Comparison of ENCODE assay signal across 8 cellular contexts in genomic region chr2:201414099-201415023, GRCh38. TPM values are rescaled to one million over a fixed set of nuclear protein-coding genes. Genes with fewer than 3 reads are reported as not detected.
DNase-seq lines count a peak whose midpoint lies in the region; ATAC-seq and TF ChIP-seq lines count a peak whose summit lies in the region.

No MANE protein-coding gene starts in this region.

- H3K27ac ChIP-seq in BLaER1 treated with 17β-estradiol and CSF1 and Interleukin-3, amounts not matched to agents 10 nM and 100 nM = peak overlapping the region in 9 of 11 experiments; percentile 11 to 65 (median 45); a peak in 14 of 22 replicates

- H3K4me2 ChIP-seq in BLaER1 treated with 17β-estradiol and CSF1 and Interleukin-3, amounts not matched to agents 10 nM and 100 nM = peak overlapping the region; percentile 58 to 91 (median 76)
- H3K4me2 ChIP-seq in Loucy (ENCODE audit: low read depth, low read length, poor library complexity, severe bottlenecking) = peak overlapping the region; percentile 74

- H3K9me2 ChIP-seq in Loucy (replicated peaks; ENCODE audit: low read depth, low read length) = no peaks in the 10 kb centered on the region

- ATAC-seq in left cardiac atrium = peak; percentile 65 to 89

- peaks cover 10 to 27% (median 22%) of the 10 kb centered on the region in 11 experiments; a peak in 19 of 22 replicates for H3K9me3 ChIP-seq in BLaER1 treated with 17β-estradiol and CSF1 and Interleukin-3, amounts not matched to agents 10 nM and 100 nM (replicated peaks in 1 of 11)
- no peaks in the 10 kb centered on the region for H3K9me3 ChIP-seq in Loucy (ENCODE audit: insufficient read depth, low read depth, low read length)

- no peak for TF ChIP-seq CTCF in GM20000 (IDR thresholded peaks at IDR 0.05; ENCODE audit: extremely low read depth, missing control alignments)
- no peak for TF ChIP-seq CTCF in Loucy (conservative IDR thresholded peaks at IDR 0.05; ENCODE audit: low read length)

- intact Hi-C loops in left cardiac atrium (cut with DNase I) (loop anchor here in 1 of 2 donors (2.0 kb wide), 1 partner anchor 36 kb away; the partner anchor contains the start of genes STRADB and TRAK2), posterior vena cava (cut with DNase I) (no loop called here)

- H3K27me3 ChIP-seq in BLaER1 treated with 17β-estradiol and CSF1 and Interleukin-3, amounts not matched to agents 10 nM and 100 nM = no peaks in the 10 kb centered on the region
- H3K27me3 ChIP-seq in Loucy (ENCODE audit: insufficient read depth, low read length, poor library complexity, severe bottlenecking) = no peaks in the 10 kb centered on the region

- peaks cover 0 to 23% (median 0%) of the 10 kb centered on the region in 11 experiments; a peak in 3 of 22 replicates for H4K20me1 ChIP-seq in BLaER1 treated with 17β-estradiol and CSF1 and Interleukin-3, amounts not matched to agents 10 nM and 100 nM
- H4K20me1 ChIP-seq in Loucy (ENCODE audit: insufficient read depth, low read length, poor library complexity, severe bottlenecking) = no peaks in the 10 kb centered on the region

- H3K4me3 ChIP-seq in BLaER1 treated with 17β-estradiol and CSF1 and Interleukin-3, amounts not matched to agents 10 nM and 100 nM = peak overlapping the region in 5 of 10 experiments; percentile 2 to 44 (median 27); a peak in 7 of 20 replicates
- H3K4me3 ChIP-seq in Loucy (ENCODE audit: low read length, poor library complexity, severe bottlenecking) = peak overlapping the region; percentile 64

- peak; percentile 31 for DNase-seq in GM20000 (ENCODE audit: low spot score)
- no peak for DNase-seq in left cardiac atrium
- DNase-seq in GF-D8 (lab: John Stamatoyannopoulos, UW) = no peak
- no peak for DNase-seq in LoVo (ENCODE audit: low spot score)
- DNase-seq in NCI-H1092 treated with DMSO at 0.1 percent for 48 hours (lab: John Stamatoyannopoulos, UW) = no peak
- DNase-seq in posterior vena cava (ENCODE audit: low spot score) = no peak

- 0 out of 2 replicates have a peak overlapping the region, but pooled peaks have one; percentile 4 for H2AFZ ChIP-seq in Loucy (ENCODE audit: low read length)

- H3K4me1 ChIP-seq in BLaER1 treated with 17β-estradiol and CSF1 and Interleukin-3, amounts not matched to agents 10 nM and 100 nM = peaks cover 29 to 54% (median 44%) of the 10 kb centered on the region in 10 experiments
- peaks cover 38% of the 10 kb centered on the region for H3K4me1 ChIP-seq in Loucy (ENCODE audit: insufficient read depth, low read length, poor library complexity, severe bottlenecking)

- peaks cover 3% of the 10 kb centered on the region; the same call in 1 of the 2 replicates for H3F3A ChIP-seq in Loucy (ENCODE audit: low read depth)

- H3K79me2 ChIP-seq in Loucy (ENCODE audit: insufficient read depth, low read length) = peaks cover 10% of the 10 kb centered on the region; the same call in 1 of the 2 replicates

- peaks cover 10 to 50% (median 20%) of the 10 kb centered on the region in 11 experiments; a peak in 18 of 22 replicates for H3K36me3 ChIP-seq in BLaER1 treated with 17β-estradiol and CSF1 and Interleukin-3, amounts not matched to agents 10 nM and 100 nM
- H3K36me3 ChIP-seq in Loucy (ENCODE audit: insufficient read depth, low read length) = no peaks in the 10 kb centered on the region

- peak overlapping the region in 5 of 11 experiments; percentile 12 to 55 (median 44); a peak in 8 of 22 replicates for H3K9ac ChIP-seq in BLaER1 treated with 17β-estradiol and CSF1 and Interleukin-3, amounts not matched to agents 10 nM and 100 nM
- peak overlapping the region; percentile 7 for H3K9ac ChIP-seq in Loucy (ENCODE audit: low read depth, low read length, poor library complexity, severe bottlenecking)

RNA-seq across cellular contexts. Expression of gene TRAK2, which starts 36.9 kb away (rescaled TPM):
- total RNA-seq in left cardiac atrium (100 to 1,000 TPM; 104 to 125 TPM), posterior vena cava (100 to 1,000 TPM in 1 of 2 donors, 10 to 100 TPM in 1; 96.6 to 124 TPM)

RNA-seq across cellular contexts. Expression of gene STRADB, which starts 37.2 kb away (rescaled TPM):
- 10 to 100 TPM; 32.5 to 51.5 TPM for total RNA-seq in left cardiac atrium
- 10 to 100 TPM; 11.7 to 18.0 TPM for total RNA-seq in posterior vena cava

RNA-seq across cellular contexts. Expression of gene FLACC1, which starts 57.2 kb away (rescaled TPM):
- total RNA-seq in left cardiac atrium = 1 to 10 TPM; 4.9 to 5.7 TPM
- 1 to 10 TPM; 2.4 to 4.3 TPM for total RNA-seq in posterior vena cava
